ENCODE assay signal across 30 cellular contexts in the genomic region with DNA sequence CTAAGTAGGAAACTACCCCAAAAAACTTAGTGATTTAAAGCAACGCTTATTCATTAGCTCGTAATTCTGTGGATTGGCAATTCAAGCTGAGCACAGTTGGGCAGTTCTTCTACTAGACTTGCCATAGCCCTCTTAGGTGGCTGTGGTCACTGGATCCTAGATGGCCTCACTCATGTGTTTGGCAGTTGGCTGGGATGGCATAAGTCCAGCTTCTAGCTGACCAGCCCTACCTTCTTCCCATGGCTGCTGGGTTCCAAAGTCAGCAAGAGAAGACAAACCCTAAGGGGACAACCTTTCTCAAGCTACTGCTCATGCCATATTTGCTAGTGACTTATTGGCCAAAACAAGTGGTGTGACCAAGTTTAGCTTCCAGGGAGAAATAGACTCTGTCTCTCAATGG.
DNase-seq lines count a peak whose midpoint lies in the region; ATAC-seq, FAIRE-seq and TF ChIP-seq lines count a peak whose summit lies in the region.
"Had no signal": no experiment of that assay in that cellular context is flagged by ENCODE, and none has a peak within 500 bp of the region (broad histone marks: within the 10 kb centered on the region; RNA-seq: fewer than 3 reads in every experiment).

No MANE protein-coding gene starts in this region.

- TF ChIP-seq CTCF in astrocyte (IDR thresholded peaks at IDR 0.05; ENCODE audit: insufficient read depth, low read depth, low read length) (no peak), lower leg skin (IDR thresholded peaks at IDR 0.05) (no peak), testis (IDR thresholded peaks at IDR 0.05) (no peak)

- no peak overlapping the region for H3K9ac ChIP-seq in astrocyte (ENCODE audit: low read length)

- TF ChIP-seq POLR2A in lower leg skin (IDR thresholded peaks at IDR 0.05) (no peak), testis (IDR thresholded peaks at IDR 0.05) (no peak)

- DNase-seq in activated CD4-positive, alpha-beta T cell treated with anti-CD3 and anti-CD28 coated beads, Interleukin-2, amount 10 ng/mL, durations not matched to agents 24 days and 14 days = peak; percentile 41
- no peak for DNase-seq in activated CD4-positive, alpha-beta T cell treated with anti-CD3 and anti-CD28 coated beads for 48 hours
- DNase-seq in astrocyte (ENCODE audit: low read depth) (no peak), lower leg skin (ENCODE audit: low spot score in 2 of 2) (peak; percentile 13 to 50), testis (peak; percentile 11), inferior parietal cortex (ENCODE audit: extremely low spot score) (no peak)
- DNase-seq: 8988T; activated naive CD4-positive, alpha-beta T cell treated with anti-CD3 and anti-CD28 coated beads, Interleukin-2, amount 10 ng/mL, durations not matched to agents 7 days and 5 days; DND-41; immature natural killer cell; mesendoderm; MG63; NCI-H1105 treated with DMSO at 0.1 percent for 48 hours; NCI-H2029; NCI-H524; NK-92 treated with Interleukin-12 subunit alpha and Interleukin-12 subunit beta, amount 100 ng/mL, for 24 hours; right lobe of liver; SHP77; stimulated activated CD4-positive, alpha-beta T cell treated with anti-CD3 and anti-CD28 coated beads, Interleukin-15, amount 100 ng/mL, for 24 hours had no signal

- no peaks in the 10 kb centered on the region for H3K79me2 ChIP-seq in astrocyte (ENCODE audit: insufficient read depth, low read length)

- intact Hi-C loops in activated CD4-positive, alpha-beta T cell treated with anti-CD3 and anti-CD28 coated beads, Interleukin-2, amount 10 ng/mL, durations not matched to agents 24 days and 14 days (cut with micrococcal nuclease) = no loop called here
- intact Hi-C loops in lower leg skin (cut with DNase I; ENCODE audit: low total_unique reads) (no loop called here), testis (cut with DNase I; ENCODE audit: low total_unique reads) (no loop called here)

- no peaks in the 10 kb centered on the region for H3K27me3 Mint-ChIP-seq in activated CD4-positive, alpha-beta T cell treated with anti-CD3 and anti-CD28 coated beads, Interleukin-2, amount 10 ng/mL, durations not matched to agents 24 days and 14 days
- no peaks in the 10 kb centered on the region for H3K27me3 Mint-ChIP-seq in astrocyte (ENCODE audit: low read depth, unreplicated experiment)

- H3K4me1 ChIP-seq in astrocyte (ENCODE audit: insufficient read depth, low read length) (peaks cover 40% of the 10 kb centered on the region), testis (peaks cover 9% of the 10 kb centered on the region)
- H3K4me1 ChIP-seq: right lobe of liver had no signal

- no peaks in the 10 kb centered on the region for H3K9me3 Mint-ChIP-seq in activated CD4-positive, alpha-beta T cell treated with anti-CD3 and anti-CD28 coated beads, Interleukin-2, amount 10 ng/mL, durations not matched to agents 24 days and 14 days
- H3K9me3 Mint-ChIP-seq in astrocyte (ENCODE audit: unreplicated experiment) = no peaks in the 10 kb centered on the region
- H3K9me3 Mint-ChIP-seq: activated naive CD4-positive, alpha-beta T cell treated with anti-CD3 and anti-CD28 coated beads, Interleukin-2, amount 10 ng/mL, durations not matched to agents 7 days and 5 days; activated T-helper 17 cell treated with anti-CD3 and anti-CD28 coated beads, Interleukin-2, amount 50 U/mL, for 72 hours; brain; immature natural killer cell; neural crest cell; stimulated activated effector memory CD8-positive, alpha-beta T cell treated with anti-CD3 and anti-CD28 coated beads, Interleukin-12 subunit alpha, Interleukin-12 subunit beta, amount 100 ng/mL, for 72 hours had no signal

- H3K4me3 Mint-ChIP-seq in activated CD4-positive, alpha-beta T cell treated with anti-CD3 and anti-CD28 coated beads, Interleukin-2, amount 10 ng/mL, durations not matched to agents 24 days and 14 days = no peak overlapping the region
- no peak overlapping the region for H3K4me3 Mint-ChIP-seq in astrocyte (ENCODE audit: unreplicated experiment)
- H3K4me3 Mint-ChIP-seq: activated naive CD4-positive, alpha-beta T cell treated with anti-CD3 and anti-CD28 coated beads, Interleukin-2, amount 10 ng/mL, durations not matched to agents 7 days and 5 days; activated T-helper 17 cell treated with anti-CD3 and anti-CD28 coated beads, Interleukin-2, amount 50 U/mL, for 72 hours; brain; immature natural killer cell; neural crest cell; stimulated activated effector memory CD8-positive, alpha-beta T cell treated with anti-CD3 and anti-CD28 coated beads, Interleukin-12 subunit alpha, Interleukin-12 subunit beta, amount 100 ng/mL, for 72 hours had no signal

- no peaks in the 10 kb centered on the region for H3K36me3 Mint-ChIP-seq in activated CD4-positive, alpha-beta T cell treated with anti-CD3 and anti-CD28 coated beads, Interleukin-2, amount 10 ng/mL, durations not matched to agents 24 days and 14 days (ENCODE audit: low read depth)
- H3K36me3 Mint-ChIP-seq in astrocyte (ENCODE audit: low read depth, unreplicated experiment) = no peaks in the 10 kb centered on the region
- H3K36me3 Mint-ChIP-seq: activated naive CD4-positive, alpha-beta T cell treated with anti-CD3 and anti-CD28 coated beads, Interleukin-2, amount 10 ng/mL, durations not matched to agents 7 days and 5 days; brain; immature natural killer cell; stimulated activated effector memory CD8-positive, alpha-beta T cell treated with anti-CD3 and anti-CD28 coated beads, Interleukin-12 subunit alpha, Interleukin-12 subunit beta, amount 100 ng/mL, for 72 hours had no signal

- H3K4me2 ChIP-seq in astrocyte (ENCODE audit: low read length) = no peak overlapping the region

- WGBS in lower leg skin, 2 donors = 96 to 100% methylated on average over 2 of the region's 2 CpGs
- 93 to 97% methylated on average over 2 of the region's 2 CpGs for WGBS in testis, 2 donors

- no peak for FAIRE-seq in astrocyte (lab: Jason Lieb, UNC)
- FAIRE-seq: endothelial cell of umbilical vein, GM18507, GM19239, HTR-8/SVneo, K562 had no signal

- H4K20me1 ChIP-seq in astrocyte (ENCODE audit: insufficient read depth, low read length) = no peaks in the 10 kb centered on the region

- no peaks in the 10 kb centered on the region for H3K36me3 ChIP-seq in astrocyte (ENCODE audit: insufficient read depth, low read length)
- no peaks in the 10 kb centered on the region for H3K36me3 ChIP-seq in testis (ENCODE audit: low read depth, missing control alignments)
- H3K36me3 ChIP-seq: right lobe of liver had no signal

- H3K27me3 ChIP-seq in astrocyte (ENCODE audit: insufficient read depth, low read length) = no peaks in the 10 kb centered on the region
- H3K27me3 ChIP-seq in testis = no peaks in the 10 kb centered on the region
- H3K27me3 ChIP-seq: MG63, right lobe of liver had no signal

- ATAC-seq in GM19455 (IDR thresholded peaks at IDR 0.05; ENCODE audit: unreplicated experiment) (no peak), HG02973 (IDR thresholded peaks at IDR 0.05; ENCODE audit: unreplicated experiment) (no peak)
- ATAC-seq: activated T-helper 17 cell treated with anti-CD3 and anti-CD28 coated beads, Interleukin-2, amount 50 U/mL, for 72 hours; K562; right lobe of liver; stimulated activated effector memory CD8-positive, alpha-beta T cell treated with anti-CD3 and anti-CD28 coated beads, Interleukin-12 subunit alpha, Interleukin-12 subunit beta, amount 100 ng/mL, for 72 hours had no signal

- H3K4me3 ChIP-seq in astrocyte (ENCODE audit: insufficient read depth, low read depth, low read length) (no peak overlapping the region), lower leg skin (ENCODE audit: low read depth, poor library complexity, severe bottlenecking) (no peak overlapping the region), testis (no peak overlapping the region)
- H3K4me3 ChIP-seq: K562, MG63, right lobe of liver had no signal

- no peaks in the 10 kb centered on the region for H3K4me1 Mint-ChIP-seq in activated CD4-positive, alpha-beta T cell treated with anti-CD3 and anti-CD28 coated beads, Interleukin-2, amount 10 ng/mL, durations not matched to agents 24 days and 14 days
- peaks cover 54% of the 10 kb centered on the region for H3K4me1 Mint-ChIP-seq in astrocyte (ENCODE audit: low read depth, unreplicated experiment)
- H3K4me1 Mint-ChIP-seq: activated naive CD4-positive, alpha-beta T cell treated with anti-CD3 and anti-CD28 coated beads, Interleukin-2, amount 10 ng/mL, durations not matched to agents 7 days and 5 days; activated T-helper 17 cell treated with anti-CD3 and anti-CD28 coated beads, Interleukin-2, amount 50 U/mL, for 72 hours; immature natural killer cell; neural crest cell; stimulated activated effector memory CD8-positive, alpha-beta T cell treated with anti-CD3 and anti-CD28 coated beads, Interleukin-12 subunit alpha, Interleukin-12 subunit beta, amount 100 ng/mL, for 72 hours had no signal

- H3K27ac ChIP-seq in astrocyte (ENCODE audit: low read depth, low read length) = peak overlapping the region; percentile 77
- H3K27ac ChIP-seq in testis = peak overlapping the region; percentile 76 to 87
- H3K27ac ChIP-seq: right lobe of liver had no signal

- no peak overlapping the region for H2AFZ ChIP-seq in astrocyte (ENCODE audit: low read depth, low read length)

- H3K9me3 ChIP-seq in astrocyte (ENCODE audit: insufficient read depth, low read depth, low read length) = no peaks in the 10 kb centered on the region
- no peaks in the 10 kb centered on the region for H3K9me3 ChIP-seq in testis
- H3K9me3 ChIP-seq: right lobe of liver had no signal

- no peak overlapping the region for H3K27ac Mint-ChIP-seq in activated CD4-positive, alpha-beta T cell treated with anti-CD3 and anti-CD28 coated beads, Interleukin-2, amount 10 ng/mL, durations not matched to agents 24 days and 14 days
- no peak overlapping the region for H3K27ac Mint-ChIP-seq in astrocyte (ENCODE audit: unreplicated experiment)
- H3K27ac Mint-ChIP-seq: activated naive CD4-positive, alpha-beta T cell treated with anti-CD3 and anti-CD28 coated beads, Interleukin-2, amount 10 ng/mL, durations not matched to agents 7 days and 5 days; activated T-helper 17 cell treated with anti-CD3 and anti-CD28 coated beads, Interleukin-2, amount 50 U/mL, for 72 hours; immature natural killer cell; stimulated activated effector memory CD8-positive, alpha-beta T cell treated with anti-CD3 and anti-CD28 coated beads, Interleukin-12 subunit alpha, Interleukin-12 subunit beta, amount 100 ng/mL, for 72 hours had no signal

Comparison
In these comparisons a context has a peak if more than half of its experiments do, and no peak if none do; other contexts are left out.
1. DNase-seq: peak in activated CD4-positive, alpha-beta T cell treated with anti-CD3 and anti-CD28 coated beads, Interleukin-2, amount 10 ng/mL, durations not matched to agents 24 days and 14 days (single experiment), lower leg skin (2 of 2) and testis (single experiment); none in activated CD4-positive, alpha-beta T cell treated with anti-CD3 and anti-CD28 coated beads for 48 hours (single experiment), astrocyte (single experiment) and inferior parietal cortex (single experiment).